Comparison of ENCODE assay signal across 8 cellular contexts in the genomic region with DNA sequence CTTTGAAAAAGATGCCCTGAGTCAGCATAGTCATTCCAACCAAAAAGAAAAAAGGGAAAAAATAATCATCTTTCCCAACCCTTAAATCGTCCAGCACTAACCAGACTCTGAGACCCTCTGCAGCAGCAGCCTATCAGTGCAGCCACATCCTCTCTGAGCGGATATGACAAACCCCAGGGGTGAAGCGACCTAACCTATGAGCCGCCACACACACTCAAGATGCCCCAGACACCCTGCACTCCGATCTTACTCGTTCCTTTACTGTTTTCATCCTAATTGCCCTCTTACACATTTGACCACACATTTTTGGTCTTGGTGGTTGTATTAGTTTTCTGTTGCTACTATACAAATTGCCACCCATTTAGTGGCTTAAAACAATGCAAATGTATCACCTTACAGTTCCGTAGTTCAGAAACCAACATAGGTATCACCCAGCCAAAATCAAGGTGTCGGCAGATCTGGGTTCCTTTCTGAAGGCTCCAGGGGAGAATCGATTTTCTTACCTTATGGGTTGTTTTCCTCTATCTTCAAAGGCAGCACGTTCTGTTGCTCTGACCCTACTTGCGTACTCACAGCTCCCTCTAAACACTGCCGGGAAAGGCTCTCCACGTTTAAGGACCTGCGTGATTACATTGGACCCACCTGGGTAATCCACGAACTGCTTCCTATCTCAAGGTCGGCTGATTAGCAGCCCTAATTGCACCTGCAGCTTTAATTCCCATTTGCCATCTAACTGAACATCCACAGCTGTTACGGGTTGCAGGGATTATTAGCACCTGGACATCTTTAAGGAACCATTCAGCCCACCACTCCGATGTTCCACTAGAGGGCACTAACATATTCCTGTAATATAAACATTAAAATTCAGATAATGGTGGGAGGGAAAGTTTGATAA. TPM values are rescaled to one million over a fixed set of nuclear protein-coding genes. Genes with fewer than 3 reads are reported as not detected.
DNase-seq lines count a peak whose midpoint lies in the region; ATAC-seq, FAIRE-seq and TF ChIP-seq lines count a peak whose summit lies in the region.

No MANE protein-coding gene starts in this region.

- TF ChIP-seq POLR2A in NB4 (IDR thresholded peaks at IDR 0.05; ENCODE audit: extremely low read depth, insufficient read length), result no peak

- peak overlapping the region; percentile 87 for H3K4me3 Mint-ChIP-seq in activated T-helper 17 cell treated with anti-CD3 and anti-CD28 coated beads, Interleukin-2, amount 50 U/mL, for 72 hours

- ATAC-seq in Right ventricle myocardium superior (ENCODE audit: poor library complexity) (peak; percentile 55), right cardiac atrium (no peak), HG03521 (IDR thresholded peaks at IDR 0.05; ENCODE audit: unreplicated experiment) (no peak)
- ATAC-seq in activated T-helper 17 cell treated with anti-CD3 and anti-CD28 coated beads, Interleukin-2, amount 50 U/mL, for 72 hours (replicated peaks), result peak; percentile 92

- H3K27me3 Mint-ChIP-seq in activated T-helper 17 cell treated with anti-CD3 and anti-CD28 coated beads, Interleukin-2, amount 50 U/mL, for 72 hours, result no peaks in the 10 kb centered on the region

- H3K27ac Mint-ChIP-seq in activated T-helper 17 cell treated with anti-CD3 and anti-CD28 coated beads, Interleukin-2, amount 50 U/mL, for 72 hours, result peak overlapping the region; percentile 87

- H3K4me3 ChIP-seq in right cardiac atrium (ENCODE audit: low read length), result no peak overlapping the region
- no peak overlapping the region for H3K4me3 ChIP-seq in NB4 (ENCODE audit: low read depth, low read length)

- H3K4me1 Mint-ChIP-seq in activated T-helper 17 cell treated with anti-CD3 and anti-CD28 coated beads, Interleukin-2, amount 50 U/mL, for 72 hours, result peaks cover 11% of the 10 kb centered on the region

- no peak for DNase-seq in Right ventricle myocardium superior
- no peak for DNase-seq in right cardiac atrium
- DNase-seq in NB4 (ENCODE audit: low read depth), result peak; percentile 27
- DNase-seq in iris pigment epithelial cell (ENCODE audit: low read depth), result peak; percentile 30
- DNase-seq in urothelium cell line (ENCODE audit: low spot score), result peak; percentile 36
- no peak for DNase-seq in NOMO-1 (lab: John Stamatoyannopoulos, UW; ENCODE audit: unreplicated experiment in 2 of 2)

- H3K36me3 Mint-ChIP-seq in activated T-helper 17 cell treated with anti-CD3 and anti-CD28 coated beads, Interleukin-2, amount 50 U/mL, for 72 hours (ENCODE audit: low read depth), result no peaks in the 10 kb centered on the region

- no peaks in the 10 kb centered on the region for H3K4me1 ChIP-seq in right cardiac atrium (ENCODE audit: control insufficient read depth, insufficient read depth, low read length)

- no peaks in the 10 kb centered on the region for H3K9me3 Mint-ChIP-seq in activated T-helper 17 cell treated with anti-CD3 and anti-CD28 coated beads, Interleukin-2, amount 50 U/mL, for 72 hours

- FAIRE-seq in urothelium cell line (lab: Jason Lieb, UNC), result no peak

- intact Hi-C loops in Right ventricle myocardium superior (cut with DNase I), result loop anchor here (1.0 kb wide), 1 partner anchor 71 kb away; no protein-coding TSS in a partner anchor
- intact Hi-C loops in right cardiac atrium (cut with DNase I), result loop anchor here (2.0 to 5.0 kb wide), 3 partner anchors 70 to 75 kb away; no protein-coding TSS in a partner anchor

- 57% methylated on average over 18 of the region's 18 CpGs for WGBS in right cardiac atrium

- no peaks in the 10 kb centered on the region for H3K27me3 ChIP-seq in right cardiac atrium (ENCODE audit: control insufficient read depth, insufficient read depth)

- H3K9me3 ChIP-seq in right cardiac atrium (ENCODE audit: control insufficient read depth, low read length), result no peaks in the 10 kb centered on the region

- H3K27ac ChIP-seq in right cardiac atrium (ENCODE audit: low read length), result no peak overlapping the region

- TF ChIP-seq CTCF in NB4 (IDR thresholded peaks at IDR 0.05; ENCODE audit: low read depth, low read length), result peak; percentile 74

RNA-seq across cellular contexts. Expression of a gene that starts 37.3 kb away (rescaled TPM):
- total RNA-seq in Right ventricle myocardium superior (not detected), right cardiac atrium (under 1 TPM in 1 of 4 donors, not detected in 3; 0.61 TPM)
- polyA plus RNA-seq in right cardiac atrium, result 0.27 TPM
- not detected for total RNA-seq in activated T-helper 17 cell treated with anti-CD3 and anti-CD28 coated beads, Interleukin-2, amount 50 U/mL, for 72 hours

RNA-seq across cellular contexts. Expression of a gene that starts 58.8 kb away (rescaled TPM):
- not detected for total RNA-seq in Right ventricle myocardium superior
- 1 to 10 TPM in 1 of 4 donors, not detected in 3; 4.0 TPM for total RNA-seq in right cardiac atrium
- 0.16 TPM for polyA plus RNA-seq in right cardiac atrium
- total RNA-seq in activated T-helper 17 cell treated with anti-CD3 and anti-CD28 coated beads, Interleukin-2, amount 50 U/mL, for 72 hours, result not detected

Comparison
In these comparisons a context has a peak if more than half of its experiments do, and no peak if none do; other contexts are left out.
1. ATAC-seq: peak in Right ventricle myocardium superior (single experiment) and activated T-helper 17 cell treated with anti-CD3 and anti-CD28 coated beads, Interleukin-2, amount 50 U/mL, for 72 hours (single experiment); none in right cardiac atrium (0 of 2) and HG03521 (single experiment).
2. DNase-seq: peak in NB4 (single experiment), iris pigment epithelial cell (single experiment) and urothelium cell line (single experiment); none in Right ventricle myocardium superior (single experiment), right cardiac atrium (0 of 3) and NOMO-1 (0 of 2).